ENCODE assay signal across 8 cellular contexts in the genomic region with DNA sequence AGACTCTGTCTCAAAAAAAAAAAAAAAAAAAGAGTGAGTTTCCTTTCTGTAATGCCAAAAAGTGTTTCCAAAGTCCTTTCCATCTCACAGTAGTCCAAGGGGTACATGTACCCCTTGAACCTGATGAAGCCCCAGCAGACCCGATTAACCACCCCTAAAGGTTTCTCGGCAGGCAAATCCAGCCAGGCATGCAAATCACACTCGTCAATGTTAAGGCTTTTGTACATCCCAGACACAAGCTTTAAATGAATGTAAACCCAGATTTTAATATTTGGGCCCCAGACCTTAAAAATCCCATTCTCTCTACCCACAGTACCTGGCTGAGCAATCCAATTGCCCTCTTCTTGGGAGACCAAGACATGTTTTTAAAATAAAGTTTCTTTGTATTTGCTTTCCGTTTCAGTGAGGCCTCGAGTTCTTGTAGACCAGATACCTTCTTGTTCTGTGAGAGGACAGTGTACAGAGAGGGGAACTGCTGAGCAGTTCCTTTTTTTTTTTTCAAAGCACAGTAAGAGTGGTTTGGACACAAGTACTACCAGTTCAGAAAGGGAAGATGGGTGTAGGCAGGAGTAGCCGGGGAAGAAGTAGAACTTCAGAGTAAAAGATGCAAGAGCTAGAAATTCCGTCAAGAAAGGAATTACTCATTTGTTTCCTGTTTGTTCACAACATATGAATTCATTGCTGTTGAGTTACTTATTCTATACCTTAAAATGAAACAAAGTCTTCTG. TPM values are rescaled to one million over a fixed set of nuclear protein-coding genes. Genes with fewer than 3 reads are reported as not detected.
DNase-seq lines count a peak whose midpoint lies in the region; ATAC-seq and TF ChIP-seq lines count a peak whose summit lies in the region.

A gene with protein sequence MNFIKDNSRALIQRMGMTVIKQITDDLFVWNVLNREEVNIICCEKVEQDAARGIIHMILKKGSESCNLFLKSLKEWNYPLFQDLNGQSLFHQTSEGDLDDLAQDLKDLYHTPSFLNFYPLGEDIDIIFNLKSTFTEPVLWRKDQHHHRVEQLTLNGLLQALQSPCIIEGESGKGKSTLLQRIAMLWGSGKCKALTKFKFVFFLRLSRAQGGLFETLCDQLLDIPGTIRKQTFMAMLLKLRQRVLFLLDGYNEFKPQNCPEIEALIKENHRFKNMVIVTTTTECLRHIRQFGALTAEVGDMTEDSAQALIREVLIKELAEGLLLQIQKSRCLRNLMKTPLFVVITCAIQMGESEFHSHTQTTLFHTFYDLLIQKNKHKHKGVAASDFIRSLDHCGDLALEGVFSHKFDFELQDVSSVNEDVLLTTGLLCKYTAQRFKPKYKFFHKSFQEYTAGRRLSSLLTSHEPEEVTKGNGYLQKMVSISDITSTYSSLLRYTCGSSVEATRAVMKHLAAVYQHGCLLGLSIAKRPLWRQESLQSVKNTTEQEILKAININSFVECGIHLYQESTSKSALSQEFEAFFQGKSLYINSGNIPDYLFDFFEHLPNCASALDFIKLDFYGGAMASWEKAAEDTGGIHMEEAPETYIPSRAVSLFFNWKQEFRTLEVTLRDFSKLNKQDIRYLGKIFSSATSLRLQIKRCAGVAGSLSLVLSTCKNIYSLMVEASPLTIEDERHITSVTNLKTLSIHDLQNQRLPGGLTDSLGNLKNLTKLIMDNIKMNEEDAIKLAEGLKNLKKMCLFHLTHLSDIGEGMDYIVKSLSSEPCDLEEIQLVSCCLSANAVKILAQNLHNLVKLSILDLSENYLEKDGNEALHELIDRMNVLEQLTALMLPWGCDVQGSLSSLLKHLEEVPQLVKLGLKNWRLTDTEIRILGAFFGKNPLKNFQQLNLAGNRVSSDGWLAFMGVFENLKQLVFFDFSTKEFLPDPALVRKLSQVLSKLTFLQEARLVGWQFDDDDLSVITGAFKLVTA (minus strand): TSS at position 465 of the 728 bp plus-strand sequence. CDS start 8,111 bp downstream, outside the sequence.

- no peaks in the 10 kb centered on the region for H3K9me3 ChIP-seq in adrenal gland (replicated peaks in 1 of 3)
- no peaks in the 10 kb centered on the region for H3K9me3 ChIP-seq in upper lobe of left lung
- H3K9me3 ChIP-seq in ascending aorta, result no peaks in the 10 kb centered on the region
- no peaks in the 10 kb centered on the region for H3K9me3 ChIP-seq in WERI-Rb-1 (ENCODE audit: severe bottlenecking)

- H3K36me3 ChIP-seq in adrenal gland (replicated peaks in 1 of 2) (no peaks in the 10 kb centered on the region), upper lobe of left lung (no peaks in the 10 kb centered on the region), ascending aorta (no peaks in the 10 kb centered on the region), WERI-Rb-1 (no peaks in the 10 kb centered on the region)

- ATAC-seq in GM19467 (IDR thresholded peaks at IDR 0.05; ENCODE audit: unreplicated experiment) (peak; percentile 78), HG03442 (IDR thresholded peaks at IDR 0.05; ENCODE audit: unreplicated experiment) (peak; percentile 83), upper lobe of left lung (ENCODE audit: low FRiP score in 2 of 2) (peak; percentile 89)

- DNase-seq in CMK (ENCODE audit: low read depth) (peak; percentile 30), adrenal gland (peak in 1 of 7 donors; percentile 40), upper lobe of left lung (peak in 1 of 2 donors; percentile 30), EL (no peak), ascending aorta (ENCODE audit: low spot score in 2 of 2) (no peak), WERI-Rb-1 (no peak)

- TF ChIP-seq EP300 in upper lobe of left lung (IDR thresholded peaks at IDR 0.05), result no peak

- H3K4me3 ChIP-seq in adrenal gland (peak within 1 kb of the TSS in 2 of 4 donors; percentile 0 to 30), upper lobe of left lung (peak within 1 kb of the TSS in 3 of 4 donors; percentile 12 to 38 (median 25)), ascending aorta (peak within 1 kb of the TSS in 1 of 2 donors; percentile 13), WERI-Rb-1 (ENCODE audit: low read depth, low read length) (no peak within 1 kb of the TSS)

- intact Hi-C loops in adrenal gland (cut with DNase I) (no loop called here), ascending aorta (cut with DNase I) (no loop called here)

- H3K27ac ChIP-seq in adrenal gland (peak within 1 kb of the TSS in 4 of 5 donors; percentile 13 to 79 (median 48)), upper lobe of left lung (peak within 1 kb of the TSS; percentile 79 to 84 (median 82)), ascending aorta (peak within 1 kb of the TSS in 1 of 2 donors; percentile 2), WERI-Rb-1 (no peak within 1 kb of the TSS)

- TF ChIP-seq CTCF in adrenal gland (IDR thresholded peaks at IDR 0.05), result no peak
- TF ChIP-seq CTCF in upper lobe of left lung (IDR thresholded peaks at IDR 0.05), result no peak
- TF ChIP-seq CTCF in ascending aorta (IDR thresholded peaks at IDR 0.05), result no peak
- TF ChIP-seq CTCF in WERI-Rb-1 (IDR thresholded peaks at IDR 0.05; ENCODE audit: low read depth, low read length), result no peak

- H3K27me3 ChIP-seq in adrenal gland, result peaks cover 4% of the 10 kb centered on the region
- H3K27me3 ChIP-seq in upper lobe of left lung, result no peaks in the 10 kb centered on the region
- H3K27me3 ChIP-seq in ascending aorta, result no peaks in the 10 kb centered on the region
- no peaks in the 10 kb centered on the region for H3K27me3 ChIP-seq in WERI-Rb-1 (ENCODE audit: insufficient read depth, low read depth, severe bottlenecking)

- TF ChIP-seq POLR2A in adrenal gland (IDR thresholded peaks at IDR 0.05) (no peak), upper lobe of left lung (IDR thresholded peaks at IDR 0.05) (peak in 1 of 4 donors; percentile 37)

- no peaks in the 10 kb centered on the region for H3K4me1 ChIP-seq in adrenal gland (replicated peaks in 1 of 2)
- no peaks in the 10 kb centered on the region for H3K4me1 ChIP-seq in upper lobe of left lung
- H3K4me1 ChIP-seq in ascending aorta, result no peaks in the 10 kb centered on the region

- WGBS in adrenal gland, 4 donors, result 72 to 77% (median 74%) methylated on average over 7 of the region's 7 CpGs
- WGBS in upper lobe of left lung, 2 donors, result 58 to 64% methylated on average over 7 of the region's 7 CpGs

RNA-seq across cellular contexts. Expression of the gene that starts here (rescaled TPM):
- total RNA-seq in adrenal gland, result 1 to 10 TPM; 1.0 to 6.8 (median 4.0) TPM
- polyA plus RNA-seq in adrenal gland, result 1 to 10 TPM; 1.6 to 3.1 (median 1.8) TPM
- 10 to 100 TPM in 3 of 6 donors, 1 to 10 TPM in 3; 6.3 to 22.4 (median 10.6) TPM for total RNA-seq in upper lobe of left lung
- 2.3 TPM for total RNA-seq in ascending aorta
